In the genomic region with DNA sequence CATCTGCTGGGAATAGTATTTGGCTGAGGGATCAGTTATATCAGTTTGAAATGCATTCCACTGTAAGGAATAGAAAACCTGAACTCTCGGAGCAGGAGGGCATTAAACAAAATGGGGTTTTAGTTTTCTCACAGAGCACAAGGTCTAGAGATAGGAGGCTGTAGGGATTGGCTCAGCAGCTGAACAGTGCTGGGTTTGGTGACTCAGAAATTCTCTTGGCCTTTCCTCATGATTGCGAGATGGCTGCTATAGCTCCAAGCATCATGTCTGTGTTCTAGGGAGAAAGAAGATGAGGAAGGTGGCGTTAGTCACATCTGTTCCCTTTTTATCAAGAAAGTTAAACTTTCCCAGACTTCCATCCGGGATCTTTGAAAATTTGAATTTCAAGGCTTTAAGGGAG, we compare ENCODE assay signal across 23 cellular contexts.
A peak's percentile ranks its signal among the peaks of the same experiment; 100 is the strongest.
DNase-seq lines count a peak whose midpoint lies in the region; ATAC-seq and TF ChIP-seq lines count a peak whose summit lies in the region.
"Had no signal": no experiment of that assay in that cellular context is flagged by ENCODE, and none has a peak within 500 bp of the region (broad histone marks: within the 10 kb centered on the region; RNA-seq: fewer than 3 reads in every experiment).

No MANE protein-coding gene starts in this region.

- peaks cover 5% of the 10 kb centered on the region for H3K79me2 ChIP-seq in osteoblast (ENCODE audit: insufficient read depth, low read length)

- no peak for ATAC-seq in GM18517 (IDR thresholded peaks at IDR 0.05; ENCODE audit: unreplicated experiment)
- ATAC-seq in HG02642 (IDR thresholded peaks at IDR 0.05; ENCODE audit: poor library complexity, unreplicated experiment) = no peak
- ATAC-seq: activated CD8-positive, alpha-beta T cell treated with anti-CD3 and anti-CD28 coated beads for 36 hours; sciatic nerve had no signal

- no peak overlapping the region for H3K4me3 ChIP-seq in osteoblast (ENCODE audit: insufficient read depth, low read length)
- H3K4me3 ChIP-seq: esophagus muscularis mucosa had no signal

- no peaks in the 10 kb centered on the region for H3K9me3 ChIP-seq in osteoblast (ENCODE audit: low read depth, low read length)
- H3K9me3 ChIP-seq: esophagus muscularis mucosa had no signal

- no peak overlapping the region for H3K4me2 ChIP-seq in osteoblast (ENCODE audit: insufficient read depth, low read length)

- CTCF ChIA-PET in RWPE1 (lab: Yijun Ruan, JAX) = no interaction called here

- TF ChIP-seq CTCF in RWPE1 (conservative IDR thresholded peaks at IDR 0.05; ENCODE audit: low read depth) (no peak), osteoblast (IDR thresholded peaks at IDR 0.05; ENCODE audit: extremely low read depth, low read depth, low read length) (no peak)

- H3K4me1 ChIP-seq in osteoblast (ENCODE audit: insufficient read depth, low read length) = peaks cover 50% of the 10 kb centered on the region

- H3K27ac ChIP-seq in RWPE1 = peak overlapping the region; percentile 87
- H3K27ac ChIP-seq in epithelial cell of prostate = peak overlapping the region; percentile 80
- peak overlapping the region; percentile 83 for H3K27ac ChIP-seq in osteoblast (ENCODE audit: low read depth, low read length)
- H3K27ac ChIP-seq: esophagus muscularis mucosa had no signal

- no peaks in the 10 kb centered on the region for H3K27me3 ChIP-seq in osteoblast (ENCODE audit: insufficient read depth, low read length)
- H3K27me3 ChIP-seq: esophagus muscularis mucosa had no signal

- H4K20me1 ChIP-seq in osteoblast (ENCODE audit: insufficient read depth, low read length) = no peaks in the 10 kb centered on the region

- POLR2A ChIA-PET in RWPE1 (lab: Yijun Ruan, JAX; ENCODE audit: low non-redundant PET) = no interaction called here

- H2AFZ ChIP-seq in osteoblast (ENCODE audit: low read length) = no peak overlapping the region

- DNase-seq in EL = peak; percentile 27
- no peak for DNase-seq in RWPE1 (ENCODE audit: low spot score)
- DNase-seq in epithelial cell of prostate (ENCODE audit: low read depth, low spot score) = no peak
- no peak for DNase-seq in osteoblast (ENCODE audit: insufficient read length, low spot score, missing footprints)
- no peak for DNase-seq in NCI-H446 treated with DMSO at 0.1 percent for 48 hours (lab: John Stamatoyannopoulos, UW)
- DNase-seq in GOT3 (lab: John Stamatoyannopoulos, UW) = no peak
- DNase-seq: activated CD8-positive, alpha-beta T cell treated with anti-CD3 and anti-CD28 coated beads for 36 hours; activated gamma-delta T cell; CD4-positive, alpha-beta memory T cell; DMS 273 treated with DMSO at 0.1 percent for 48 hours; GF-D8; glutamatergic neuron; midbrain; NCI-H1048; NCI-H187; NCI-H748 treated with DMSO at 0.1 percent for 48 hours; nephron progenitor cell; Right ventricle myocardium superior; SW 1271 had no signal

- no peaks in the 10 kb centered on the region for H3K36me3 ChIP-seq in osteoblast (ENCODE audit: insufficient read depth, low read length)
- H3K36me3 ChIP-seq: esophagus muscularis mucosa had no signal
